In genomic region chr3:34938784-34939183, GRCh38 we compare ENCODE assay signal across 31 cellular contexts.
"Had no signal": no experiment of that assay in that cellular context is flagged by ENCODE, and none has a peak within 500 bp of the region (broad histone marks: within the 10 kb centered on the region; RNA-seq: fewer than 3 reads in every experiment).

No MANE protein-coding gene starts in this region.

- H3K4me1 ChIP-seq: adrenal gland, ascending aorta, body of pancreas, breast epithelium had no signal

- ATAC-seq: activated naive CD4-positive, alpha-beta T cell treated with anti-CD3 and anti-CD28 coated beads, Interleukin-2, amount 50 U/mL, for 72 hours; activated naive CD8-positive, alpha-beta T cell treated with anti-CD3 and anti-CD28 coated beads, Interleukin-2, amount 50 U/mL, for 24 hours; activated T-cell treated with anti-CD3 and anti-CD28 coated beads, Interleukin-2, amount 50 U/mL, for 4 hours; activated T-cell treated with anti-CD3 and anti-CD28 coated beads, Interleukin-2, amount 50 U/mL, for 72 hours; activated T-helper 17 cell treated with anti-CD3 and anti-CD28 coated beads, Interleukin-2, amount 50 U/mL, for 72 hours; body of pancreas had no signal

- H3K36me3 ChIP-seq: adrenal gland, ascending aorta, brain microvascular endothelial cell, breast epithelium, cardiac muscle cell had no signal

- H3K4me3 ChIP-seq: adrenal gland, ascending aorta, body of pancreas, breast epithelium, cardiac muscle cell had no signal

- H3K27ac ChIP-seq: adrenal gland, ascending aorta, body of pancreas, brain microvascular endothelial cell, breast epithelium, cardiac muscle cell had no signal

- H3K27me3 ChIP-seq: adrenal gland, ascending aorta, body of pancreas, brain microvascular endothelial cell, breast epithelium, cardiac muscle cell had no signal

- H3K9me3 ChIP-seq: adrenal gland, body of pancreas had no signal

- DNase-seq: activated effector memory CD4-positive, alpha-beta T cell treated with anti-CD3 and anti-CD28 coated beads, Interleukin-2, amount 50 U/mL, for 16 hours; activated effector memory CD4-positive, alpha-beta T cell treated with Interleukin-2 at 50 U/mL for 16 hours; activated gamma-delta T cell; activated gamma-delta T cell treated with Interleukin-2 at 50 U/mL for 16 hours; activated naive CD4-positive, alpha-beta T cell; activated naive CD4-positive, alpha-beta T cell treated with anti-CD3 and anti-CD28 coated beads for 36 hours; activated naive CD4-positive, alpha-beta T cell treated with anti-CD3 and anti-CD28 coated beads, Interleukin-2, amount 10 ng/mL, durations not matched to agents 7 days and 5 days; activated naive CD4-positive, alpha-beta T cell treated with anti-CD3 and anti-CD28 coated beads, Interleukin-2, amount 50 U/mL, for 16 hours; activated naive CD4-positive, alpha-beta T cell treated with Interleukin-2 at 50 U/mL for 16 hours; activated naive CD8-positive, alpha-beta T cell treated with anti-CD3 and anti-CD28 coated beads for 36 hours; activated naive CD8-positive, alpha-beta T cell treated with anti-CD3 and anti-CD28 coated beads, Interleukin-2, amount 10 ng/mL, durations not matched to agents 7 days and 5 days; activated naive CD8-positive, alpha-beta T cell treated with anti-CD3 and anti-CD28 coated beads, Interleukin-2, amount 50 U/mL, for 24 hours; activated T-cell treated with anti-CD3 and anti-CD28 coated beads, Interleukin-2, amount 50 U/mL, for 24 hours; activated T-cell treated with anti-CD3 and anti-CD28 coated beads, Interleukin-2, amount 50 U/mL, for 4 hours; activated T-cell treated with anti-CD3 and anti-CD28 coated beads, Interleukin-2, amount 50 U/mL, for 48 hours; activated T-cell treated with anti-CD3 and anti-CD28 coated beads, Interleukin-2, amount 50 U/mL, for 72 hours; adrenal gland; amniotic stem cell; amygdala; anterior cingulate cortex; aorta; body of pancreas; brain microvascular endothelial cell; caudate nucleus; central memory CD4-positive, alpha-beta T cell; cerebellar nuclear complex had no signal
